In genomic region chr4:97984545-97985131, GRCh38 we compare ENCODE assay signal across 11 cellular contexts.
DNase-seq lines count a peak whose midpoint lies in the region; ATAC-seq, FAIRE-seq and TF ChIP-seq lines count a peak whose summit lies in the region.
"Had no signal": no experiment of that assay in that cellular context is flagged by ENCODE, and none has a peak within 500 bp of the region (broad histone marks: within the 10 kb centered on the region; RNA-seq: fewer than 3 reads in every experiment).

No MANE protein-coding gene starts in this region.

- H3K4me3 ChIP-seq in HepG2 (replicated peaks in 1 of 3; ENCODE audit: insufficient read depth in 1 of 3, low read depth in 2 of 3, low read length in 3 of 3) (no peak overlapping the region), right lobe of liver (no peak overlapping the region), fibroblast of pulmonary artery (replicated peaks; ENCODE audit: low read depth, low read length) (no peak overlapping the region)
- H3K4me3 ChIP-seq: heart right ventricle had no signal

- no peaks in the 10 kb centered on the region for H3K27me3 Mint-ChIP-seq in activated T-helper 2 cell treated with anti-CD3 and anti-CD28 coated beads, Interferon-gamma antibody, Interleukin-2, Interleukin-4, amounts not matched to agents 10 μg/mL and 5 μg/mL and 100 μg/mL, durations not matched to agents 14 hours and 24 hours and 36 hours (ENCODE audit: low read depth)
- H3K27me3 Mint-ChIP-seq: stimulated activated naive CD8-positive, alpha-beta T cell treated with anti-CD3 and anti-CD28 coated beads, Interleukin-15, Interleukin-2, amounts not matched to agents 100 ng/mL and 50 ng/mL, for 24 hours had no signal

- H3K27ac ChIP-seq in HepG2 (ENCODE audit: extremely low read length, insufficient read depth, low read length) (no peak overlapping the region), right lobe of liver (no peak overlapping the region)
- H3K27ac ChIP-seq: heart right ventricle had no signal

- TF ChIP-seq POLR2A in HepG2 (IDR thresholded peaks at IDR 0.05; ENCODE audit: insufficient read depth in 1 of 2, low read depth in 2 of 2, low read length in 2 of 2), result no peak
- TF ChIP-seq POLR2A in right lobe of liver (IDR thresholded peaks at IDR 0.05), result no peak

- H3K4me1 ChIP-seq in HepG2 (ENCODE audit: insufficient read depth, low read length) (no peaks in the 10 kb centered on the region), right lobe of liver (no peaks in the 10 kb centered on the region)
- H3K4me1 ChIP-seq: heart right ventricle had no signal

- no TSS peak for BruUV-seq in HepG2 (replicated peaks; lab: Mats Ljungman, UMichigan)

- 0 out of 2 replicates have a peak, but pooled peaks have one; percentile 8 for TF ChIP-seq CTCF in HepG2 (CRISPR knock-in tag; IDR thresholded peaks at IDR 0.05)
- peak in 2 of 4 donors; percentile 19 to 33 for TF ChIP-seq CTCF in right lobe of liver (IDR thresholded peaks at IDR 0.05)
- TF ChIP-seq CTCF in fibroblast of pulmonary artery (IDR thresholded peaks at IDR 0.05; ENCODE audit: low read length, missing control alignments), result peak; percentile 36

- H3K4me3 Mint-ChIP-seq in activated T-helper 2 cell treated with anti-CD3 and anti-CD28 coated beads, Interferon-gamma antibody, Interleukin-2, Interleukin-4, amounts not matched to agents 10 μg/mL and 5 μg/mL and 100 μg/mL, durations not matched to agents 14 hours and 24 hours and 36 hours (ENCODE audit: low read depth), result no peak overlapping the region
- H3K4me3 Mint-ChIP-seq: stimulated activated naive CD8-positive, alpha-beta T cell treated with anti-CD3 and anti-CD28 coated beads, Interleukin-15, Interleukin-2, amounts not matched to agents 100 ng/mL and 50 ng/mL, for 24 hours; T-helper 2 cell treated with Interferon-gamma antibody and Interleukin-4, amounts not matched to agents 5 μg/mL and 100 μg/mL, for 36 hours had no signal

- CTCF ChIA-PET in HepG2 (lab: Yijun Ruan, JAX; ENCODE audit: low intra/inter-chr PET ratio, low total read pairs), result no interaction called here

- H3K4me1 Mint-ChIP-seq in activated T-helper 2 cell treated with anti-CD3 and anti-CD28 coated beads, Interferon-gamma antibody, Interleukin-2, Interleukin-4, amounts not matched to agents 10 μg/mL and 5 μg/mL and 100 μg/mL, durations not matched to agents 14 hours and 24 hours and 36 hours (ENCODE audit: low read depth), result no peaks in the 10 kb centered on the region

- H3K79me2 ChIP-seq in HepG2 (ENCODE audit: insufficient read depth, low read length), result no peaks in the 10 kb centered on the region

- no peak for TF ChIP-seq RAD21 in HepG2 (CRISPR knock-in tag; IDR thresholded peaks at IDR 0.05)

- in situ Hi-C loops in HepG2 (cut with HindIII; ENCODE audit: extremely low pct_ligation_motif_present, low pct_unique_long_range_greater_than_20kb), result no loop called here

- intact Hi-C loops in HepG2 (cut with micrococcal nuclease; ENCODE audit: unreplicated experiment) (no loop called here), right lobe of liver (cut with DNase I) (no loop called here)
- intact Hi-C loops in activated T-helper 2 cell treated with anti-CD3 and anti-CD28 coated beads, Interferon-gamma antibody, Interleukin-2, Interleukin-4, amounts not matched to agents 10 μg/mL and 5 μg/mL and 100 μg/mL, durations not matched to agents 14 hours and 24 hours and 36 hours (cut with micrococcal nuclease), result no loop called here

- no peaks in the 10 kb centered on the region for H4K20me1 ChIP-seq in HepG2 (ENCODE audit: insufficient read depth, low read length)

- DNase-seq in HepG2 (ENCODE audit: low spot score) (no peak), right lobe of liver (no peak), RCC 7860 (ENCODE audit: low spot score) (no peak), fibroblast of pulmonary artery (ENCODE audit: low read depth) (peak; percentile 10), medulla oblongata (ENCODE audit: extremely low spot score) (no peak), GM19239 (ENCODE audit: insufficient read length, low spot score) (no peak)
- no peak for DNase-seq in activated T-helper 2 cell treated with anti-CD3 and anti-CD28 coated beads, Interferon-gamma antibody, Interleukin-2, Interleukin-4, amounts not matched to agents 10 μg/mL and 5 μg/mL and 100 μg/mL, durations not matched to agents 14 hours and 24 hours and 36 hours (ENCODE audit: low spot score)
- DNase-seq: heart right ventricle had no signal

- H3K4me2 ChIP-seq in HepG2 (ENCODE audit: low read depth, low read length), result no peak overlapping the region

- H3K9me3 Mint-ChIP-seq in activated T-helper 2 cell treated with anti-CD3 and anti-CD28 coated beads, Interferon-gamma antibody, Interleukin-2, Interleukin-4, amounts not matched to agents 10 μg/mL and 5 μg/mL and 100 μg/mL, durations not matched to agents 14 hours and 24 hours and 36 hours, result no peaks in the 10 kb centered on the region
- H3K9me3 Mint-ChIP-seq: stimulated activated naive CD8-positive, alpha-beta T cell treated with anti-CD3 and anti-CD28 coated beads, Interleukin-15, Interleukin-2, amounts not matched to agents 100 ng/mL and 50 ng/mL, for 24 hours; T-helper 2 cell treated with Interferon-gamma antibody and Interleukin-4, amounts not matched to agents 5 μg/mL and 100 μg/mL, for 36 hours had no signal

- H3K27ac Mint-ChIP-seq in activated T-helper 2 cell treated with anti-CD3 and anti-CD28 coated beads, Interferon-gamma antibody, Interleukin-2, Interleukin-4, amounts not matched to agents 10 μg/mL and 5 μg/mL and 100 μg/mL, durations not matched to agents 14 hours and 24 hours and 36 hours, result no peak overlapping the region
- H3K27ac Mint-ChIP-seq: stimulated activated naive CD8-positive, alpha-beta T cell treated with anti-CD3 and anti-CD28 coated beads, Interleukin-15, Interleukin-2, amounts not matched to agents 100 ng/mL and 50 ng/mL, for 24 hours; T-helper 2 cell treated with Interferon-gamma antibody and Interleukin-4, amounts not matched to agents 5 μg/mL and 100 μg/mL, for 36 hours had no signal

- H2AFZ ChIP-seq in HepG2 (ENCODE audit: low read length), result no peak overlapping the region

- TF ChIP-seq EP300 in HepG2 (IDR thresholded peaks at IDR 0.05; ENCODE audit: low read depth in 2 of 2, low read length in 2 of 2), result no peak
- TF ChIP-seq EP300 in HepG2 (CRISPR knock-in tag; IDR thresholded peaks at IDR 0.05; ENCODE audit: borderline replicate concordance), result no peak

- H3K36me3 Mint-ChIP-seq in activated T-helper 2 cell treated with anti-CD3 and anti-CD28 coated beads, Interferon-gamma antibody, Interleukin-2, Interleukin-4, amounts not matched to agents 10 μg/mL and 5 μg/mL and 100 μg/mL, durations not matched to agents 14 hours and 24 hours and 36 hours (ENCODE audit: low read depth), result no peaks in the 10 kb centered on the region

- POLR2A ChIA-PET in HepG2 (lab: Yijun Ruan, JAX), result no interaction called here

- no peak for FAIRE-seq in HepG2 (lab: Jason Lieb, UNC)
- FAIRE-seq in RCC 7860 (lab: Jason Lieb, UNC), result peak; percentile 10
- FAIRE-seq in GM19239 (lab: Jason Lieb, UNC), result no peak

- WGBS in HepG2 (ENCODE audit: low lambda C conversion rate), result 11% methylated on average over 5 of the region's 5 CpGs
- WGBS in right lobe of liver (ENCODE audit: insufficient coverage, low coverage, low lambda C conversion rate, missing lambda C conversion rate), result 66% methylated on average over 5 of the region's 5 CpGs

- H3K9ac ChIP-seq in HepG2 (ENCODE audit: insufficient read depth, low read depth, low read length), result no peak overlapping the region

- H3K36me3 ChIP-seq in HepG2 (replicated peaks in 1 of 2; ENCODE audit: control insufficient read depth in 1 of 2, insufficient read depth in 2 of 2, low read length in 2 of 2) (no peaks in the 10 kb centered on the region), right lobe of liver (no peaks in the 10 kb centered on the region)
- H3K36me3 ChIP-seq: heart right ventricle had no signal

- no peaks in the 10 kb centered on the region for H3K9me3 ChIP-seq in HepG2 (ENCODE audit: low read length)
- no peaks in the 10 kb centered on the region for H3K9me3 ChIP-seq in right lobe of liver
- H3K9me3 ChIP-seq: heart right ventricle had no signal

- ATAC-seq in HepG2 (no peak), right lobe of liver (no peak), HG03571 (IDR thresholded peaks at IDR 0.05; ENCODE audit: unreplicated experiment) (no peak)
- ATAC-seq: heart right ventricle had no signal

- H3K27me3 ChIP-seq in HepG2 (ENCODE audit: control insufficient read depth in 1 of 2, insufficient read depth in 2 of 2, low read length in 2 of 2) (no peaks in the 10 kb centered on the region), right lobe of liver (no peaks in the 10 kb centered on the region)
- H3K27me3 ChIP-seq: heart right ventricle had no signal

TF ChIP-seq in HepG2, 621 proteins besides CTCF, POLR2A, EP300 and RAD21 (continues in another document):
- TF ChIP-seq ZSCAN29 (CRISPR knock-in tag; conservative IDR thresholded peaks at IDR 0.05) (no peak), GPBP1L1 (CRISPR knock-in tag; IDR thresholded peaks at IDR 0.05) (no peak), ZNF564 (CRISPR knock-in tag; IDR thresholded peaks at IDR 0.05) (no peak), ZNF576 (CRISPR knock-in tag; IDR thresholded peaks at IDR 0.05) (no peak), HES4 (CRISPR knock-in tag; IDR thresholded peaks at IDR 0.05; ENCODE audit: borderline replicate concordance) (no peak), ZNF597 (CRISPR knock-in tag; IDR thresholded peaks at IDR 0.05) (no peak), ZNF468 (CRISPR knock-in tag; IDR thresholded peaks at IDR 0.05) (no peak), HOXA9 (CRISPR knock-in tag; IDR thresholded peaks at IDR 0.05; ENCODE audit: borderline replicate concordance) (no peak)
